In the genomic region with DNA sequence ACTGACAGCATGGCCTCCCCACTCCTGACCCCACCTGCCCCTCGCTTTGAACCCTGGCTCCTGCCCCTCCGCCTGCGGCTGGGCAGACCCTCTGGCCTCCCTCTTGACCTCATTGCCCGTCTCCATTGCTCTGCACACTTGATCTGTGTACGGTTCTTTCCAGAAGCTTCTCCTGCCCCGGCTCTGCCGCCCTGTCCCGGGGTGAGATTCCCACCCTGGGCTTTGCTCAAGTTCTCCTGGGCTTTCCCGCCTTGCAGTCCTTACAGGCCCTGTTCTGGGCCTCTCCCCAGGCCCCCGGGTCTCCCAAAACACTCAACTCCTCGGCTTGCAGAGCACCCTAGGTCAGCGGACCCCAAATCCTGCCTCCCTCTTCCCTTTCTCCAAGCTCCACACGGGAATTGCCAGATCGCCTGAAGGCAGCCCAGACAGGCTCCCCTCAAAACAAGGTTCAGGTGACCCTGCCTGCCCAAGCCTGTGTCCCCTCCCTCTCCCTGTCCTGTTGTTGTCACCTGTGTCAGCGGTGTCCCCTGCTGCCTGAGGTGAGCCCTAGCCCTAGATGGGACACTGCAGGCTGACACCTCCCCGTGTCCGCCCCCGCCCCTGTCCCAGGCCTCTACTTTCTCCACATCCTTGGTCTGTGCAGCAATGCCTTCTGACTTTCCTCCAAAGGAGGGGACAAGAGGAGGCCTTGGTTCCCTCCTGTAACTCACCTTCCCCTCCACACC, we compare ENCODE assay signal across 19 cellular contexts. TPM values are rescaled to one million over a fixed set of nuclear protein-coding genes. Genes with fewer than 3 reads are reported as not detected.
A peak's percentile ranks its signal among the peaks of the same experiment; 100 is the strongest.
DNase-seq lines count a peak whose midpoint lies in the region; ATAC-seq and TF ChIP-seq lines count a peak whose summit lies in the region.
"Had no signal": no experiment of that assay in that cellular context is flagged by ENCODE, and none has a peak within 500 bp of the region (broad histone marks: within the 10 kb centered on the region; RNA-seq: fewer than 3 reads in every experiment).

No MANE protein-coding gene starts in this region.

- no peaks in the 10 kb centered on the region for H3K9me3 Mint-ChIP-seq in activated T-cell treated with anti-CD3 and anti-CD28 coated beads, Interleukin-2, amount 50 U/mL, for 24 hours

- peak overlapping the region; percentile 12 for H3K4me3 Mint-ChIP-seq in activated T-cell treated with anti-CD3 and anti-CD28 coated beads, Interleukin-2, amount 50 U/mL, for 24 hours

- no peaks in the 10 kb centered on the region for H3K36me3 Mint-ChIP-seq in activated T-cell treated with anti-CD3 and anti-CD28 coated beads, Interleukin-2, amount 50 U/mL, for 24 hours (ENCODE audit: low read depth)

- H3K36me3 ChIP-seq in NT2/D1 (ENCODE audit: insufficient read depth, insufficient read length, low read length) (peaks cover 43% of the 10 kb centered on the region), right atrium auricular region (no peaks in the 10 kb centered on the region)
- H3K36me3 ChIP-seq: prostate gland, WERI-Rb-1 had no signal

- H3K27ac ChIP-seq in right atrium auricular region, result no peak overlapping the region
- H3K27ac ChIP-seq: coronary artery, foreskin keratinocyte, prostate gland, RWPE1, WERI-Rb-1 had no signal

- no peaks in the 10 kb centered on the region for H3K9me3 ChIP-seq in NT2/D1 (ENCODE audit: insufficient read depth, low read length)
- H3K9me3 ChIP-seq in right atrium auricular region, result no peaks in the 10 kb centered on the region
- H3K9me3 ChIP-seq: prostate gland had no signal

- H3K27me3 ChIP-seq in NT2/D1 (ENCODE audit: insufficient read depth, insufficient read length), result peaks cover 41% of the 10 kb centered on the region
- H3K27me3 ChIP-seq in right atrium auricular region, result peaks cover 10 to 22% of the 10 kb centered on the region in 2 donors

- H3K4me3 ChIP-seq in NT2/D1 (ENCODE audit: insufficient read length, low read depth), result peak overlapping the region; percentile 53
- H3K4me3 ChIP-seq in iPS-11a (ENCODE audit: low read depth, low read length), result peak overlapping the region; percentile 70
- H3K4me3 ChIP-seq in right atrium auricular region, result no peak overlapping the region

- H3K4me1 ChIP-seq in NT2/D1 (ENCODE audit: insufficient read depth, insufficient read length) (peaks cover 13% of the 10 kb centered on the region), right atrium auricular region (peaks cover 0 to 18% of the 10 kb centered on the region in 2 donors)
- H3K4me1 ChIP-seq: foreskin keratinocyte, prostate gland had no signal

- no peak for TF ChIP-seq CTCF in right atrium auricular region (IDR thresholded peaks at IDR 0.05)

- ATAC-seq in activated CD4-positive, CD25-positive, alpha-beta regulatory T cell treated with anti-CD3 and anti-CD28 coated beads, Interleukin-2, amount 50 U/mL, for 24 hours, result no peak
- ATAC-seq in HG03175 (IDR thresholded peaks at IDR 0.05; ENCODE audit: unreplicated experiment), result no peak

- no peak for DNase-seq in activated T-cell treated with anti-CD3 and anti-CD28 coated beads, Interleukin-2, amount 50 U/mL, for 24 hours
- DNase-seq in activated T-cell treated with anti-CD3 and anti-CD28 coated beads for 4 hours, result no peak
- DNase-seq in NT2/D1 (ENCODE audit: low read depth, low spot score), result no peak
- DNase-seq in posterior vena cava (ENCODE audit: low spot score), result peak; percentile 54
- DNase-seq in right atrium auricular region (ENCODE audit: low spot score), result no peak
- DNase-seq: C1 segment of cervical spinal cord; foreskin keratinocyte; NCI-H2227 treated with DMSO at 0.1 percent for 48 hours; stimulated activated naive CD4-positive, alpha-beta T cell treated with Interleukin-2 at 50 U/mL for 16 hours; SW 1271; WERI-Rb-1 had no signal

- intact Hi-C loops in posterior vena cava (cut with DNase I), result loop anchor here in 1 of 2 donors (5.0 kb wide), 1 partner anchor 554 kb away; no protein-coding TSS in a partner anchor

- H3K9ac ChIP-seq in NT2/D1 (ENCODE audit: insufficient read length, low read depth), result peak overlapping the region; percentile 76

- no peak overlapping the region for H3K27ac Mint-ChIP-seq in activated T-cell treated with anti-CD3 and anti-CD28 coated beads, Interleukin-2, amount 50 U/mL, for 24 hours

- H3K4me1 Mint-ChIP-seq in activated T-cell treated with anti-CD3 and anti-CD28 coated beads, Interleukin-2, amount 50 U/mL, for 24 hours (ENCODE audit: low read depth), result peaks cover 13% of the 10 kb centered on the region

- H3K27me3 Mint-ChIP-seq in activated T-cell treated with anti-CD3 and anti-CD28 coated beads, Interleukin-2, amount 50 U/mL, for 24 hours, result peaks cover 48% of the 10 kb centered on the region

RNA-seq across cellular contexts. Expression of a gene that starts 1.5 kb away (rescaled TPM):
- total RNA-seq in posterior vena cava, result under 1 TPM in 1 of 2 donors, not detected in 1; 0.52 TPM
- total RNA-seq in right atrium auricular region, result not detected
- total RNA-seq: HT1080, M059J had no signal

Comparison
In these comparisons a context has a peak if more than half of its experiments do, and no peak if none do; other contexts are left out.
1. H3K4me3 ChIP-seq: peak in NT2/D1 (single experiment) and iPS-11a (single experiment); none in right atrium auricular region (0 of 2).